In the genomic region with DNA sequence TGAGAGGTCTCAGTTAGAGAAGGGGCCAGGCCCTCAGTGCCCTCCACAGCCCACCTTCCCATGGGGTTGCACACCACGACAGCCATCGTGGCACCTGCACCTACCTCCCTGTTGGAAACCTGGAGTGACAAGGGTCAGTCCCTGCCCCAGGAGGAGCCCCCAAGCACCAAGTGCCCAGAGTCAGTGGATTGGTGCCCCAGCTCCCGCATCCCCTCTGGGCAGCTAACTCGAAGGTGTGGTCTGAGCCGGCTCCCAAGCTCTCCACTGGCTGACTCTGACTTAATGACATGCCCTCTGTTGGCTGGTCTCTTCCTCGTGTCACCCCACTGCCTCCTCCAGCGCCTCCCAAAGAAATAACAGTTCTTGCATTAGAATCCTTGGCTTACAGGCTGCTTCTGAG, we compare ENCODE assay signal across 20 cellular contexts.
"Had no signal": no experiment of that assay in that cellular context is flagged by ENCODE, and none has a peak within 500 bp of the region (broad histone marks: within the 10 kb centered on the region; RNA-seq: fewer than 3 reads in every experiment).

No MANE protein-coding gene starts in this region.

- DNase-seq: activated CD4-positive, alpha-beta T cell treated with anti-CD3 and anti-CD28 coated beads, Interleukin-2, amount 50 U/mL, for 48 hours; activated CD4-positive, CD25-positive, alpha-beta regulatory T cell treated with anti-CD3 and anti-CD28 coated beads, Interleukin-2, amount 50 U/mL, for 72 hours; activated CD8-positive, alpha-beta memory T cell treated with anti-CD3 and anti-CD28 coated beads, Interleukin-2, amount 50 U/mL, for 4 hours; activated naive CD4-positive, alpha-beta T cell; activated naive CD8-positive, alpha-beta T cell treated with anti-CD3 and anti-CD28 coated beads, Interleukin-2, amount 10 ng/mL, durations not matched to agents 7 days and 5 days; cerebellar nuclear complex; dermis blood vessel endothelial cell; gastrocnemius medialis; left cardiac atrium; psoas muscle; stimulated activated CD4-positive, alpha-beta T cell treated with anti-CD3 and anti-CD28 coated beads, Interleukin-4, amount 100 ng/mL, for 4 hours; stimulated activated naive CD8-positive, alpha-beta T cell treated with anti-CD3 and anti-CD28 coated beads, Interleukin-15, amount 100 ng/mL, for 72 hours; SW 1271; testis; upper lobe of right lung had no signal

- H3K27me3 Mint-ChIP-seq: activated naive CD8-positive, alpha-beta T cell treated with anti-CD3 and anti-CD28 coated beads, Interleukin-2, amount 10 ng/mL, durations not matched to agents 7 days and 5 days; stimulated activated naive CD8-positive, alpha-beta T cell treated with anti-CD3 and anti-CD28 coated beads, Interleukin-15, amount 100 ng/mL, for 72 hours had no signal

- H3K27ac Mint-ChIP-seq: activated naive CD8-positive, alpha-beta T cell treated with anti-CD3 and anti-CD28 coated beads, Interleukin-2, amount 10 ng/mL, durations not matched to agents 7 days and 5 days; stimulated activated naive CD8-positive, alpha-beta T cell treated with anti-CD3 and anti-CD28 coated beads, Interleukin-15, amount 100 ng/mL, for 72 hours had no signal

- H3K4me1 Mint-ChIP-seq: neural crest cell; stimulated activated naive CD8-positive, alpha-beta T cell treated with anti-CD3 and anti-CD28 coated beads, Interleukin-15, amount 100 ng/mL, for 72 hours had no signal

- H3K36me3 ChIP-seq: gastrocnemius medialis, heart left ventricle, right lobe of liver, upper lobe of right lung had no signal

- H3K4me3 Mint-ChIP-seq: activated naive CD8-positive, alpha-beta T cell treated with anti-CD3 and anti-CD28 coated beads, Interleukin-2, amount 10 ng/mL, durations not matched to agents 7 days and 5 days; neural crest cell; stimulated activated naive CD8-positive, alpha-beta T cell treated with anti-CD3 and anti-CD28 coated beads, Interleukin-15, amount 100 ng/mL, for 72 hours; T-helper 2 cell treated with Interferon-gamma antibody and Interleukin-4, amounts not matched to agents 5 μg/mL and 100 μg/mL, for 36 hours had no signal

- H3K27me3 ChIP-seq: gastrocnemius medialis, heart left ventricle, right lobe of liver, testis, upper lobe of right lung had no signal

- H3K27ac ChIP-seq: gastrocnemius medialis, heart left ventricle, psoas muscle, right lobe of liver, testis, upper lobe of right lung had no signal

- H3K4me3 ChIP-seq: gastrocnemius medialis, heart left ventricle, psoas muscle, right lobe of liver, smooth muscle cell, testis, upper lobe of right lung had no signal

- ATAC-seq: gastrocnemius medialis; heart left ventricle; left cardiac atrium; psoas muscle; right lobe of liver; stimulated activated naive CD8-positive, alpha-beta T cell treated with anti-CD3 and anti-CD28 coated beads, Interleukin-15, amount 100 ng/mL, for 72 hours; upper lobe of right lung had no signal

- H3K9me3 ChIP-seq: gastrocnemius medialis, right lobe of liver, testis, upper lobe of right lung had no signal

- H3K4me1 ChIP-seq: gastrocnemius medialis, psoas muscle, right lobe of liver had no signal

- H3K36me3 Mint-ChIP-seq: activated naive CD8-positive, alpha-beta T cell treated with anti-CD3 and anti-CD28 coated beads, Interleukin-2, amount 10 ng/mL, durations not matched to agents 7 days and 5 days had no signal
